In genomic region chr3:28980131-28980530, GRCh38 we compare ENCODE assay signal across 26 cellular contexts.
DNase-seq lines count a peak whose midpoint lies in the region; ATAC-seq and TF ChIP-seq lines count a peak whose summit lies in the region.
"Had no signal": no experiment of that assay in that cellular context is flagged by ENCODE, and none has a peak within 500 bp of the region (broad histone marks: within the 10 kb centered on the region; RNA-seq: fewer than 3 reads in every experiment).

No MANE protein-coding gene starts in this region.

- no peaks in the 10 kb centered on the region for H3K9me2 ChIP-seq in SK-N-SH

- no peaks in the 10 kb centered on the region for H3K27me3 Mint-ChIP-seq in stimulated activated memory B cell treated with anti-CD40 and anti-IgM and Interleukin-4, amounts not matched to agents 10 μg/mL and 1 μg/mL and 100 μg/mL, for 72 hours
- H3K27me3 Mint-ChIP-seq: CD4-positive, CD25-positive, alpha-beta regulatory T cell; CD8-positive, alpha-beta memory T cell had no signal

- 52% methylated on average over 1 of the region's 1 CpG for WGBS in SK-N-SH (ENCODE audit: low lambda C conversion rate)
- WGBS in IMR-90 (ENCODE audit: extremely low coverage in 2 of 2, insufficient read length in 1 of 2), 2 experiments: no CpG with 5 or more reads among the region's 1 CpG

- no peaks in the 10 kb centered on the region for H3F3A ChIP-seq in SK-N-SH (replicated peaks; ENCODE audit: insufficient read depth)

- no peak overlapping the region for H2AK9ac ChIP-seq in IMR-90 (replicated peaks; ENCODE audit: low read depth, low read length, poor library complexity)

- no peak overlapping the region for H3K4ac ChIP-seq in IMR-90 (ENCODE audit: low read depth, low read length)

- no peak for TF ChIP-seq EP300 in SK-N-SH (IDR thresholded peaks at IDR 0.05; ENCODE audit: borderline replicate concordance in 1 of 2, low read depth in 1 of 2, low read length in 1 of 2)

- H3K9ac ChIP-seq in SK-N-SH (no peak overlapping the region), IMR-90 (ENCODE audit: low read depth, low read length) (no peak overlapping the region)
- H3K9ac ChIP-seq: BLaER1 had no signal

- no TSS peak for BruUV-seq in IMR-90 (replicated peaks; lab: Mats Ljungman, UMichigan)

- intact Hi-C loops in IMR-90 (cut with micrococcal nuclease): no loop called here

- no peak overlapping the region for H2AK5ac ChIP-seq in IMR-90 (ENCODE audit: low read depth, low read length)

- POLR2A ChIA-PET in SK-N-SH (lab: Yijun Ruan, JAX) (no interaction called here), IMR-90 (lab: Charles Lee; ENCODE audit: unreplicated experiment) (no interaction called here)

- ATAC-seq in SK-N-SH treated with all-trans-retinoic acid at 6 μM for 48 hours (peak; percentile 81), IMR-90 (ENCODE audit: low read depth) (no peak), GM21381 (IDR thresholded peaks at IDR 0.05; ENCODE audit: unreplicated experiment) (no peak), GM21723 (IDR thresholded peaks at IDR 0.05; ENCODE audit: unreplicated experiment) (no peak)
- ATAC-seq in stimulated activated memory B cell treated with anti-CD40 and anti-IgM and Interleukin-4, amounts not matched to agents 10 μg/mL and 1 μg/mL and 100 μg/mL, for 72 hours: no peak
- ATAC-seq: A549 had no signal

- CTCF ChIA-PET in SK-N-SH (lab: Yijun Ruan, JAX): interaction anchor here (1.2 kb wide), 1 partner anchor 13 kb away, joined by 4 read pairs; no protein-coding TSS in a partner anchor
- CTCF ChIA-PET in IMR-90 (lab: Yijun Ruan, JAX): no interaction called here

- H3K4me3 ChIP-seq in SK-N-SH (ENCODE audit: low read depth in 2 of 2, low read length in 1 of 2) (no peak overlapping the region), IMR-90 (ENCODE audit: insufficient read depth, low read depth, low read length) (no peak overlapping the region), retinal pigment epithelial cell (ENCODE audit: low read length) (no peak overlapping the region)
- H3K4me3 ChIP-seq: A549, BLaER1 had no signal

- H4K91ac ChIP-seq in IMR-90 (ENCODE audit: insufficient read depth, low read depth, low read length): no peak overlapping the region

- peaks cover 4% of the 10 kb centered on the region for H3K9me3 Mint-ChIP-seq in stimulated activated memory B cell treated with anti-CD40 and anti-IgM and Interleukin-4, amounts not matched to agents 10 μg/mL and 1 μg/mL and 100 μg/mL, for 72 hours
- H3K9me3 Mint-ChIP-seq: CD4-positive, CD25-positive, alpha-beta regulatory T cell had no signal

- no peaks in the 10 kb centered on the region for H3K9me1 ChIP-seq in IMR-90 (ENCODE audit: insufficient read depth, low read length)

- TF ChIP-seq RAD21 in SK-N-SH (IDR thresholded peaks at IDR 0.05; ENCODE audit: low read length): no peak
- no peak for TF ChIP-seq RAD21 in IMR-90 (IDR thresholded peaks at IDR 0.05; ENCODE audit: low read length)

- H2BK5ac ChIP-seq in IMR-90 (ENCODE audit: low read depth, low read length, poor library complexity, severe bottlenecking): no peak overlapping the region

- no peak overlapping the region for H2AFZ ChIP-seq in SK-N-SH (ENCODE audit: low read depth)
- no peak overlapping the region for H2AFZ ChIP-seq in IMR-90 (replicated peaks; ENCODE audit: low read length, poor library complexity)

- no peak overlapping the region for H2BK15ac ChIP-seq in IMR-90 (ENCODE audit: low read depth, low read length)

- H3K4me2 ChIP-seq in SK-N-SH (no peak overlapping the region), IMR-90 (ENCODE audit: low read depth, low read length) (no peak overlapping the region)
- H3K4me2 ChIP-seq: A549, BLaER1 had no signal

- H4K20me1 ChIP-seq in SK-N-SH (ENCODE audit: insufficient read depth) (no peaks in the 10 kb centered on the region), IMR-90 (ENCODE audit: insufficient read depth, low read length) (no peaks in the 10 kb centered on the region)
- H4K20me1 ChIP-seq: BLaER1 had no signal

- H4K5ac ChIP-seq in IMR-90 (ENCODE audit: low read depth, low read length): no peak overlapping the region

- no peak overlapping the region for H3K4me3 Mint-ChIP-seq in stimulated activated memory B cell treated with anti-CD40 and anti-IgM and Interleukin-4, amounts not matched to agents 10 μg/mL and 1 μg/mL and 100 μg/mL, for 72 hours
- H3K4me3 Mint-ChIP-seq: CD14-positive monocyte; CD4-positive, alpha-beta memory T cell; CD4-positive, CD25-positive, alpha-beta regulatory T cell; CD8-positive, alpha-beta memory T cell had no signal

- in situ Hi-C loops in IMR-90 (cut with MboI; ENCODE audit: low sequenced_read_pairs): no loop called here

- no peak overlapping the region for H2BK120ac ChIP-seq in IMR-90 (ENCODE audit: low read depth, low read length)

- no peak overlapping the region for H3K23ac ChIP-seq in IMR-90 (ENCODE audit: low read depth, low read length)

- H3K14ac ChIP-seq in IMR-90 (replicated peaks; ENCODE audit: low read depth, low read length): no peak overlapping the region

- no peaks in the 10 kb centered on the region for H3K9me3 ChIP-seq in SK-N-SH
- H3K9me3 ChIP-seq in IMR-90 (ENCODE audit: control insufficient read depth, insufficient read depth, low read length): no peaks in the 10 kb centered on the region
- H3K9me3 ChIP-seq: A549, BE2C, BLaER1 had no signal

- H3K79me2 ChIP-seq in SK-N-SH (ENCODE audit: insufficient read depth): no peaks in the 10 kb centered on the region

- no peak overlapping the region for H3K56ac ChIP-seq in IMR-90 (ENCODE audit: extremely low read depth, insufficient read depth, low read length)

- H3K4me1 Mint-ChIP-seq in stimulated activated memory B cell treated with anti-CD40 and anti-IgM and Interleukin-4, amounts not matched to agents 10 μg/mL and 1 μg/mL and 100 μg/mL, for 72 hours: no peaks in the 10 kb centered on the region
- H3K4me1 Mint-ChIP-seq: CD14-positive monocyte; CD4-positive, alpha-beta memory T cell; CD8-positive, alpha-beta memory T cell had no signal

- TF ChIP-seq CTCF in SK-N-SH (IDR thresholded peaks at IDR 0.05) (no peak), IMR-90 (conservative IDR thresholded peaks at IDR 0.05; ENCODE audit: low read depth, low read length) (no peak), retinal pigment epithelial cell (conservative IDR thresholded peaks at IDR 0.05; ENCODE audit: low read depth, low read length) (no peak)

- no peak overlapping the region for H3K27ac Mint-ChIP-seq in stimulated activated memory B cell treated with anti-CD40 and anti-IgM and Interleukin-4, amounts not matched to agents 10 μg/mL and 1 μg/mL and 100 μg/mL, for 72 hours
- H3K27ac Mint-ChIP-seq: CD14-positive monocyte; CD4-positive, alpha-beta memory T cell; CD4-positive, CD25-positive, alpha-beta regulatory T cell; CD8-positive, alpha-beta memory T cell had no signal

- no peak overlapping the region for H2BK20ac ChIP-seq in IMR-90 (ENCODE audit: low read depth, low read length)

- H3K79me1 ChIP-seq in IMR-90 (ENCODE audit: low read depth in 1 of 2, low read length in 2 of 2): no peaks in the 10 kb centered on the region

- H3K4me1 ChIP-seq in SK-N-SH (ENCODE audit: control insufficient read depth in 1 of 2, insufficient read depth in 2 of 2, low read depth in 1 of 2, low read length in 1 of 2) (no peaks in the 10 kb centered on the region), IMR-90 (ENCODE audit: control insufficient read depth, insufficient read depth, low read length) (no peaks in the 10 kb centered on the region)
- H3K4me1 ChIP-seq: A549, BE2C, BLaER1 had no signal

- no peaks in the 10 kb centered on the region for H3K36me3 Mint-ChIP-seq in stimulated activated memory B cell treated with anti-CD40 and anti-IgM and Interleukin-4, amounts not matched to agents 10 μg/mL and 1 μg/mL and 100 μg/mL, for 72 hours
- H3K36me3 Mint-ChIP-seq: CD14-positive monocyte; CD4-positive, alpha-beta memory T cell; CD4-positive, CD25-positive, alpha-beta regulatory T cell; CD8-positive, alpha-beta memory T cell had no signal

- H4K8ac ChIP-seq in IMR-90 (ENCODE audit: low read depth in 2 of 2, low read length in 2 of 2): no peak overlapping the region

- H3K18ac ChIP-seq in IMR-90 (ENCODE audit: low read depth, low read length): no peak overlapping the region

- peak overlapping the region in 1 of 2 experiments; percentile 28; a peak in 1 of 4 replicates for H3K27ac ChIP-seq in SK-N-SH (ENCODE audit: low read depth in 2 of 2, low read length in 1 of 2)
- no peak overlapping the region for H3K27ac ChIP-seq in IMR-90 (ENCODE audit: insufficient read depth, low read length)
- H3K27ac ChIP-seq: 22Rv1, A549, BLaER1 had no signal

- H3K36me3 ChIP-seq in SK-N-SH (replicated peaks in 1 of 2; ENCODE audit: control insufficient read depth in 1 of 2, insufficient read depth in 2 of 2, low read length in 1 of 2) (no peaks in the 10 kb centered on the region), IMR-90 (ENCODE audit: control insufficient read depth, insufficient read depth, low read length) (no peaks in the 10 kb centered on the region)
- H3K36me3 ChIP-seq: BE2C, BLaER1 had no signal

- DNase-seq in SK-N-SH (no peak), IMR-90 (peak; percentile 2), fibroblast of peridontal ligament (ENCODE audit: extremely low read depth) (peak; percentile 18), retinal pigment epithelial cell (ENCODE audit: low read depth) (peak; percentile 24)
- DNase-seq: ACHN; BE2C; C1 segment of cervical spinal cord; CD4-positive, alpha-beta memory T cell; CD4-positive, CD25-positive, alpha-beta regulatory T cell; CD8-positive, alpha-beta memory T cell; COR-L47; DMS 273 treated with DMSO at 0.1 percent for 48 hours; DMS153; DMS53; DMS79; DND-41; EL; GF-D8 had no signal

- H3K27me3 ChIP-seq in SK-N-SH (ENCODE audit: insufficient read depth) (no peaks in the 10 kb centered on the region), IMR-90 (ENCODE audit: control insufficient read depth, insufficient read depth, low read length) (no peaks in the 10 kb centered on the region; the same call in 1 of the 2 replicates)
- H3K27me3 ChIP-seq: BE2C, BLaER1 had no signal

- dilution Hi-C loops in IMR-90 (cut with HindIII; ENCODE audit: low sequenced_read_pairs, unreplicated experiment): no loop called here

- no peak for TF ChIP-seq POLR2A in IMR-90 (IDR thresholded peaks at IDR 0.05; ENCODE audit: low read depth, low read length)

TF ChIP-seq in SK-N-SH treated with all-trans-retinoic acid at 6 μM for 48 hours, 23 proteins besides CTCF, POLR2A, EP300 and RAD21 (continues in another document):
- TF ChIP-seq ZNF70 (CRISPR knock-in tag; IDR thresholded peaks at IDR 0.05): no peak
- TF ChIP-seq ZNF565 (CRISPR knock-in tag; conservative IDR thresholded peaks at IDR 0.05; ENCODE audit: low read depth): no peak
- peak; percentile 69; the same call in 1 of the 2 replicates for TF ChIP-seq ZC3H10 (CRISPR knock-in tag; IDR thresholded peaks at IDR 0.05)

TF ChIP-seq in SK-N-SH, 30 proteins besides CTCF, POLR2A, EP300 and RAD21 (continues in another document):
- no peak for TF ChIP-seq EZH2phosphoT487 (IDR thresholded peaks at IDR 0.05; ENCODE audit: borderline replicate concordance, low read depth)
- no peak for TF ChIP-seq RCOR1 (IDR thresholded peaks at IDR 0.05; ENCODE audit: low read length)

TF ChIP-seq in IMR-90, 13 proteins besides CTCF, POLR2A, EP300 and RAD21 (continues in another document):
- no peak for TF ChIP-seq NFE2L2 (IDR thresholded peaks at IDR 0.05; ENCODE audit: low read depth, low read length)
